Comparison of ENCODE assay signal across 8 cellular contexts in the genomic region with DNA sequence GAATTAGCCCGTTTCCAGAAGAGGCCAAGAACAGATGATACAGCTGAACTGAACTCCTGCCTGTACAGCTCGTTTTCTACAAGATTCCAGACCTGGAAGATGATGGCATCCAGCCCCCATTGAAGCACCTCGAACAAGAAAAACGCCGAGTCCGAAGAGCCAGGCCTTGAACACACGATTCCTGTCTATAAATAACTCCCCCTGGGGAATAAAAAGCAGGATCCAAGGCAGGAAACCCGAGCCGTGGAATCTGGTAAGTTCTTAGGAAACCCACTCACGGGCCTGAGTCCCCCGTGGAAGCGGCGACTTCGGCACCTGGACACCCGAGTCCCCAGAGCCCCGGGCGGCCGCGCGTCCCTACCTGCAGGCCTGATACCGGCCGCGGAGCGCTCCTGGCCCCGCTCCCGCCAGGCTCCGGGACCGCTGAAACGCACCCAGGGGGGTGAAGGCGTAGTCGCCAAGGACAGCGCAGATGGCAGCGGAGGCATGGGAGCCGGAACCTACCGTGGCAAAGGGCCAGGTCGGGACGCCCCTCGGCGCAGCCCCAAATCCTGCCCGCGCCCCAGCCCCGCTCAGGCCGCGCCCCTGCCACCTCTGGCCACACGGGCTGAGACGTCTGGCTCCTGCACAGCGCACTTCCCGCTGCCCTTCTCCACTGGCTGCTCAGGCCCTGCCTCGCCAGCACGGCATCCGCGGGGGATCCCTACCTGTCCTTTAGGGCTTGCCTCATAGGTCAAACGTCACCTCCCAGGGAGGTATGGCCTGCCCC. TPM values are rescaled to one million over a fixed set of nuclear protein-coding genes. Genes with fewer than 3 reads are reported as not detected.
DNase-seq lines count a peak whose midpoint lies in the region; ATAC-seq, FAIRE-seq and TF ChIP-seq lines count a peak whose summit lies in the region.

No MANE protein-coding gene starts in this region.

- peak overlapping the region in 5 of 7 donors; percentile 20 to 68 (median 59) for H3K4me3 Mint-ChIP-seq in CD8-positive, alpha-beta memory T cell
- H3K4me3 Mint-ChIP-seq in IgD-negative memory B cell: peak overlapping the region; percentile 76 to 94 (median 86)

- DNase-seq in CD8-positive, alpha-beta memory T cell: no peak
- DNase-seq in brain microvascular endothelial cell: no peak
- DNase-seq in kidney: peak; percentile 82
- DNase-seq in stomach: peak; percentile 52
- no peak for DNase-seq in SJCRH30
- DNase-seq in stimulated activated CD8-positive, alpha-beta memory T cell treated with anti-CD3 and anti-CD28 coated beads, Interleukin-4, amount 100 ng/mL, for 48 hours: no peak

- H3K27me3 ChIP-seq in CD8-positive, alpha-beta memory T cell (ENCODE audit: insufficient read depth, low read length, poor library complexity, severe bottlenecking): no peaks in the 10 kb centered on the region
- H3K27me3 ChIP-seq in brain microvascular endothelial cell (replicated peaks): no peaks in the 10 kb centered on the region
- peaks cover 0 to 5% (median 0%) of the 10 kb centered on the region in 3 donors for H3K27me3 ChIP-seq in stomach
- no peaks in the 10 kb centered on the region for H3K27me3 ChIP-seq in SJCRH30

- ATAC-seq in GM18498 (IDR thresholded peaks at IDR 0.05; ENCODE audit: unreplicated experiment): no peak

- H3K4me1 ChIP-seq in CD8-positive, alpha-beta memory T cell (ENCODE audit: insufficient read depth, low read length): no peaks in the 10 kb centered on the region
- H3K4me1 ChIP-seq in kidney (ENCODE audit: control insufficient read depth in 1 of 2, insufficient read depth in 1 of 2, low read depth in 1 of 2, low read length in 2 of 2) (peaks cover 0 to 4% of the 10 kb centered on the region in 2 donors), stomach (peaks cover 4 to 34% (median 26%) of the 10 kb centered on the region in 4 donors), SJCRH30 (peaks cover 5% of the 10 kb centered on the region; the same call in 1 of the 2 replicates)

- H3K4me3 ChIP-seq in CD8-positive, alpha-beta memory T cell (ENCODE audit: low read length): peak overlapping the region; percentile 1
- H3K4me3 ChIP-seq in brain microvascular endothelial cell (ENCODE audit: low read depth, low read length) (peak overlapping the region; percentile 57), kidney (ENCODE audit: low read length in 2 of 2) (peak overlapping the region; percentile 39 to 61), stomach (peak overlapping the region; percentile 41 to 50 (median 45)), SJCRH30 (no peak overlapping the region)

- peaks cover 0 to 2% of the 10 kb centered on the region in 2 donors for H3K27me3 Mint-ChIP-seq in CD8-positive, alpha-beta memory T cell
- peaks cover 12% of the 10 kb centered on the region for H3K27me3 Mint-ChIP-seq in IgD-negative memory B cell

- TF ChIP-seq CTCF in brain microvascular endothelial cell (IDR thresholded peaks at IDR 0.05; ENCODE audit: low read depth, low read length, missing control alignments): no peak
- no peak for TF ChIP-seq CTCF in kidney (IDR thresholded peaks at IDR 0.05; ENCODE audit: borderline replicate concordance, extremely low read depth, insufficient read depth)
- peak in 2 of 7 experiments; percentile 11 to 16 for TF ChIP-seq CTCF in stomach (IDR thresholded peaks at IDR 0.05)

- H3K9me3 Mint-ChIP-seq in CD8-positive, alpha-beta memory T cell: no peaks in the 10 kb centered on the region
- H3K9me3 Mint-ChIP-seq in IgD-negative memory B cell: no peaks in the 10 kb centered on the region

- no peak for FAIRE-seq in kidney (lab: Jason Lieb, UNC)

- CTCF ChIA-PET in CD8-positive, alpha-beta memory T cell (lab: Charles Lee): interaction anchor here (1.6 to 2.1 kb wide), 3 partner anchors 10 to 40 kb away, joined by 5 to 25 read pairs (median 6); no protein-coding TSS in a partner anchor

- in situ Hi-C loops in brain microvascular endothelial cell (cut with HindIII; ENCODE audit: low pct_ligation_motif_present, low sequenced_read_pairs): no loop called here

- intact Hi-C loops in kidney (cut with DNase I) (no loop called here), stomach (cut with DNase I; ENCODE audit: low total_unique reads) (no loop called here)

- H3K9ac ChIP-seq in kidney (ENCODE audit: low read length in 2 of 2): peak overlapping the region; percentile 37 to 69

- POLR2A ChIA-PET in CD8-positive, alpha-beta memory T cell (lab: Charles Lee): interaction anchor here (0.6 kb wide), 1 partner anchor 1786 kb away, joined by 3 read pairs; no protein-coding TSS in a partner anchor

- no peaks in the 10 kb centered on the region for H3K36me3 ChIP-seq in CD8-positive, alpha-beta memory T cell (ENCODE audit: insufficient read depth, low read length)
- H3K36me3 ChIP-seq in brain microvascular endothelial cell (replicated peaks) (no peaks in the 10 kb centered on the region), kidney (ENCODE audit: control insufficient read depth in 1 of 2, insufficient read depth in 2 of 2, low read length in 2 of 2) (no peaks in the 10 kb centered on the region), stomach (no peaks in the 10 kb centered on the region), SJCRH30 (no peaks in the 10 kb centered on the region)

- no peaks in the 10 kb centered on the region for H3K9me3 ChIP-seq in CD8-positive, alpha-beta memory T cell (ENCODE audit: low read length)
- H3K9me3 ChIP-seq in kidney (ENCODE audit: control insufficient read depth in 1 of 2, low read length in 2 of 2): no peaks in the 10 kb centered on the region
- no peaks in the 10 kb centered on the region for H3K9me3 ChIP-seq in stomach
- no peaks in the 10 kb centered on the region for H3K9me3 ChIP-seq in SJCRH30 (replicated peaks)

- peak overlapping the region in 1 of 8 donors; percentile 43 for H3K27ac Mint-ChIP-seq in CD8-positive, alpha-beta memory T cell
- peak overlapping the region in 2 of 3 donors; percentile 22 to 73 for H3K27ac Mint-ChIP-seq in IgD-negative memory B cell

- WGBS in stomach, 5 donors: 5 to 14% (median 8%) methylated on average over 20 to 53 of the region's 53 CpGs

- TF ChIP-seq POLR2A in stomach (IDR thresholded peaks at IDR 0.05): no peak

- no peaks in the 10 kb centered on the region for H3K36me3 Mint-ChIP-seq in CD8-positive, alpha-beta memory T cell
- H3K36me3 Mint-ChIP-seq in IgD-negative memory B cell: peaks cover 1% of the 10 kb centered on the region

- H3K27ac ChIP-seq in CD8-positive, alpha-beta memory T cell (ENCODE audit: low read depth, low read length): no peak overlapping the region
- no peak overlapping the region for H3K27ac ChIP-seq in brain microvascular endothelial cell
- peak overlapping the region in 1 of 2 donors; percentile 48 for H3K27ac ChIP-seq in kidney (ENCODE audit: low read depth in 2 of 2, low read length in 2 of 2)
- H3K27ac ChIP-seq in stomach: peak overlapping the region; percentile 47 to 64 (median 52)
- H3K27ac ChIP-seq in SJCRH30: no peak overlapping the region

- no peak for TF ChIP-seq EP300 in stomach (IDR thresholded peaks at IDR 0.05)

- H3K4me1 Mint-ChIP-seq in CD8-positive, alpha-beta memory T cell: peaks cover 15 to 24% (median 20%) of the 10 kb centered on the region in 3 donors
- H3K4me1 Mint-ChIP-seq in IgD-negative memory B cell: peaks cover 13 to 20% (median 19%) of the 10 kb centered on the region in 3 donors

RNA-seq across cellular contexts. Expression of a gene that starts 14.0 kb away (rescaled TPM):
- total RNA-seq in CD8-positive, alpha-beta memory T cell: 10 to 100 TPM; 13.4 to 14.7 TPM
- polyA plus RNA-seq in CD8-positive, alpha-beta memory T cell: 12.7 TPM
- 10.7 TPM for polyA plus RNA-seq in IgD-negative memory B cell
- 29.6 TPM for total RNA-seq in kidney
- polyA plus RNA-seq in kidney (ENCODE audit: insufficient read depth, low read depth, low replicate concordance): 4.5 TPM
- 10 to 100 TPM; 12.5 to 35.1 (median 18.1) TPM for total RNA-seq in stomach
- polyA plus RNA-seq in stomach: 1 to 10 TPM; 2.3 to 4.8 (median 3.5) TPM
- 15.0 and 15.3 TPM in 2 replicates for total RNA-seq in SJCRH30 (2014; rRNA removed; shearing (Covaris generic))

RNA-seq across cellular contexts. Expression of a gene that starts 26.0 kb away (rescaled TPM):
- total RNA-seq in CD8-positive, alpha-beta memory T cell: under 1 TPM in 1 of 2 experiments, not detected in 1; 0.09 TPM
- not detected for polyA plus RNA-seq in CD8-positive, alpha-beta memory T cell
- polyA plus RNA-seq in IgD-negative memory B cell (not detected), kidney (ENCODE audit: insufficient read depth, low read depth, low replicate concordance) (0.26 TPM), stomach (under 1 TPM in 2 of 3 donors, not detected in 1; 0.56 to 0.65 TPM)
- total RNA-seq in kidney (0.31 TPM), stomach (under 1 TPM in 2 of 5 donors, not detected in 3; 0.18 to 0.43 TPM)
- total RNA-seq in SJCRH30 (2014; rRNA removed; shearing (Covaris generic)): not detected in 2 replicates

Comparison
In these comparisons a context has a peak if more than half of its experiments do, and no peak if none do; other contexts are left out.
1. DNase-seq: peak in kidney (single experiment) and stomach (single experiment); none in CD8-positive, alpha-beta memory T cell (0 of 5), brain microvascular endothelial cell (single experiment), SJCRH30 (0 of 2) and stimulated activated CD8-positive, alpha-beta memory T cell treated with anti-CD3 and anti-CD28 coated beads, Interleukin-4, amount 100 ng/mL, for 48 hours (single experiment).
2. H3K27ac ChIP-seq: peak in stomach (5 of 5); none in CD8-positive, alpha-beta memory T cell (single experiment), brain microvascular endothelial cell (single experiment) and SJCRH30 (single experiment).